ENCODE assay signal across 24 cellular contexts in the genomic region with DNA sequence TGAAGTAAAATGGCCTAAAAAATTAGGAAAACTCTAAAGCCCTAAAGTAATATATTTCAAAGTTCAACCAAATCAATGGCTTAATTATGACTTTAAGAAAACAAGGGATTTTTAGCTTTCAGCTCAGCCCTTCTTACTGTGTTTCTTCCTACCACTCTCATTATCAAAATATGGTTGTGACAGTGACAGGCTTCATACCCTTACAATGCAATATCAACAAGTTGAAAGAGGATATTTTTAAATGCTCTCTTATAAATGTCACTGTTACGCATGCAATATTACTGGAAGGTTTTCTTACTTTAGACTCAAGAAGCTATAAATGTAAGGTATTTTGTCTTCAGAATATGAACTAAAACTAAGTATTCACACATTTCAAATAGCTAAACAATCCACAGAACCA.
DNase-seq lines count a peak whose midpoint lies in the region; ATAC-seq, FAIRE-seq and TF ChIP-seq lines count a peak whose summit lies in the region.
"Had no signal": no experiment of that assay in that cellular context is flagged by ENCODE, and none has a peak within 500 bp of the region (broad histone marks: within the 10 kb centered on the region; RNA-seq: fewer than 3 reads in every experiment).

No MANE protein-coding gene starts in this region.

- no peak overlapping the region for H3K27ac Mint-ChIP-seq in neural progenitor cell
- H3K27ac Mint-ChIP-seq: CD14-positive monocyte; CD4-positive, alpha-beta memory T cell; CD8-positive, alpha-beta memory T cell had no signal

- H3K4me3 ChIP-seq in neural progenitor cell = no peak overlapping the region
- H3K4me3 ChIP-seq: BLaER1 had no signal

- H3K27ac ChIP-seq in neural progenitor cell = no peak overlapping the region
- H3K27ac ChIP-seq: BLaER1 had no signal

- ATAC-seq in Right ventricle myocardium inferior = peak; percentile 31
- ATAC-seq in left cardiac atrium = no peak
- no peak for ATAC-seq in GM21619 (IDR thresholded peaks at IDR 0.05; ENCODE audit: unreplicated experiment)

- H3K79me2 ChIP-seq in neural progenitor cell (ENCODE audit: low read depth) = no peaks in the 10 kb centered on the region

- H3K27me3 Mint-ChIP-seq in neural progenitor cell (ENCODE audit: insufficient read depth, low read depth) = no peaks in the 10 kb centered on the region
- H3K27me3 Mint-ChIP-seq: CD4-positive, alpha-beta memory T cell; CD4-positive, CD25-positive, alpha-beta regulatory T cell; CD8-positive, alpha-beta memory T cell had no signal

- intact Hi-C loops in Right ventricle myocardium inferior (cut with DNase I) (no loop called here), left cardiac atrium (cut with DNase I) (no loop called here)

- no peak for TF ChIP-seq CTCF in neural progenitor cell (IDR thresholded peaks at IDR 0.05)

- H4K20me1 ChIP-seq in neural progenitor cell (ENCODE audit: low read depth) = no peaks in the 10 kb centered on the region
- H4K20me1 ChIP-seq: BLaER1 had no signal

- no peak overlapping the region for H3K4me2 ChIP-seq in neural progenitor cell
- H3K4me2 ChIP-seq: BLaER1 had no signal

- no peaks in the 10 kb centered on the region for H3F3A ChIP-seq in neural progenitor cell (ENCODE audit: low read depth)

- peaks cover 5% of the 10 kb centered on the region for H3K4me1 Mint-ChIP-seq in neural progenitor cell
- H3K4me1 Mint-ChIP-seq: CD14-positive monocyte; CD4-positive, alpha-beta memory T cell; CD4-positive, CD25-positive, alpha-beta regulatory T cell; CD8-positive, alpha-beta memory T cell had no signal

- no peaks in the 10 kb centered on the region for H3K36me3 Mint-ChIP-seq in neural progenitor cell
- H3K36me3 Mint-ChIP-seq: CD14-positive monocyte; CD4-positive, alpha-beta memory T cell; CD4-positive, CD25-positive, alpha-beta regulatory T cell; CD8-positive, alpha-beta memory T cell had no signal

- H2AFZ ChIP-seq in neural progenitor cell (replicated peaks) = peak overlapping the region; percentile 12

- no peaks in the 10 kb centered on the region for H3K4me1 ChIP-seq in neural progenitor cell
- H3K4me1 ChIP-seq: BE2C, BLaER1 had no signal

- H3K9me3 ChIP-seq in neural progenitor cell (ENCODE audit: low read depth) = no peaks in the 10 kb centered on the region
- H3K9me3 ChIP-seq: BE2C, BLaER1 had no signal

- H3K9me3 Mint-ChIP-seq in neural progenitor cell = no peaks in the 10 kb centered on the region

- no peak overlapping the region for H3K4me3 Mint-ChIP-seq in neural progenitor cell
- H3K4me3 Mint-ChIP-seq: CD14-positive monocyte; CD4-positive, alpha-beta memory T cell; CD4-positive, CD25-positive, alpha-beta regulatory T cell; CD8-positive, alpha-beta memory T cell had no signal

- H3K27me3 ChIP-seq in neural progenitor cell = no peaks in the 10 kb centered on the region
- H3K27me3 ChIP-seq: BE2C, BLaER1 had no signal

- no peak for DNase-seq in Right ventricle myocardium inferior (ENCODE audit: missing footprints)
- DNase-seq in left cardiac atrium = no peak
- no peak for DNase-seq in H54 (ENCODE audit: insufficient read length, low spot score)
- DNase-seq in neural progenitor cell (ENCODE audit: low spot score) = no peak
- DNase-seq: 8988T; ACHN; BE2C; C1 segment of cervical spinal cord; CD4-positive, alpha-beta memory T cell; CD4-positive, CD25-positive, alpha-beta regulatory T cell; CD8-positive, alpha-beta memory T cell; COR-L47; DMS 273 treated with DMSO at 0.1 percent for 48 hours; DMS153; DMS53; DMS79; GF-D8 had no signal

- no peak for TF ChIP-seq POLR2A in H54 (IDR thresholded peaks at IDR 0.05; ENCODE audit: low read depth, low read length)

- H3K36me3 ChIP-seq in neural progenitor cell = no peaks in the 10 kb centered on the region
- H3K36me3 ChIP-seq: BE2C, BLaER1 had no signal

- no peak overlapping the region for H3K9ac ChIP-seq in neural progenitor cell
- H3K9ac ChIP-seq: BLaER1 had no signal

- peak; percentile 50 for FAIRE-seq in H54 (lab: Jason Lieb, UNC)
- FAIRE-seq: A204.1, G401.6, GM12891, GM19239 had no signal
